Comparison of ENCODE assay signal across 26 cellular contexts in the genomic region with DNA sequence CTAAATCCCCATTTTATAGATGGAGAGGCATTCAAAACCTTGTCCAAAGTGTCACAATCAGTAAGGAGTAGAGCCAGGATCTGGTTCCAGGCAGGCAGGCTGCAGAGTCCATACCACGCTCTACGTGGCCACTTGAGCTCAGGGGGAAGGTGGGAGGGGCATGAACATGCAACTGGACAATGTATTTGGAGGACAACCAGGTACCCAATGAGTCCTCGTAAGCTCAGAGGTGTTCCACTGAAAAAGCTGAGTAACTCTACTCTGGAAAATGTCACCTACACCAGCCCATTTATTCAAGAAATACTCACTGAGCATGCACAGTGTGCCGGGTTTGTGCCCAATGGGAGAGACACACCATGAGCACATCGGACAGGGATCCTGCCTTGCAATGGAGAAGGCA. TPM values are rescaled to one million over a fixed set of nuclear protein-coding genes. Genes with fewer than 3 reads are reported as not detected.
"Had no signal": no experiment of that assay in that cellular context is flagged by ENCODE, and none has a peak within 500 bp of the region (broad histone marks: within the 10 kb centered on the region; RNA-seq: fewer than 3 reads in every experiment).

No MANE protein-coding gene starts in this region.

- H3K9me3 ChIP-seq: MG63, SK-N-SH had no signal

- H3K36me3 ChIP-seq: MG63 had no signal

- ATAC-seq: HepG2, Panc1, PC-3 had no signal

- FAIRE-seq: HepG2 had no signal

- H3K4me3 ChIP-seq: MG63 had no signal

- H3K27ac ChIP-seq: RWPE1 had no signal

- DNase-seq: IMR-90, Karpas-422, KG1, MG63, NCI-H1092, NCI-H1105 treated with DMSO at 0.1 percent for 48 hours, NCI-H1417 treated with DMSO at 0.1 percent for 48 hours, NCI-H146, NCI-H1694 treated with DMSO at 0.1 percent for 48 hours, NCI-H1930, NCI-H2081, NCI-H2107, NCI-H2227 treated with DMSO at 0.1 percent for 48 hours, NCI-H510A, NCI-H524 treated with DMSO at 0.1 percent for 48 hours, NCI-H69, NCI-H774, PC-3, SHP77, SK-N-SH had no signal

RNA-seq across cellular contexts. Expression of a gene that starts 11.2 kb away (rescaled TPM):
- total RNA-seq: HepG2, HT1080, IMR-90, OCI-LY7, PC-3, SK-MEL-5 had no signal
- polyA plus RNA-seq: HepG2, IMR-90, SK-N-SH had no signal

RNA-seq across cellular contexts. Expression of a gene that starts 22.6 kb away (rescaled TPM):
- total RNA-seq: HepG2, IMR-90, OCI-LY7, PC-3, SK-MEL-5 had no signal
- polyA plus RNA-seq: HepG2, IMR-90, SK-N-SH had no signal
